Comparison of ENCODE assay signal across 8 cellular contexts in the genomic region with DNA sequence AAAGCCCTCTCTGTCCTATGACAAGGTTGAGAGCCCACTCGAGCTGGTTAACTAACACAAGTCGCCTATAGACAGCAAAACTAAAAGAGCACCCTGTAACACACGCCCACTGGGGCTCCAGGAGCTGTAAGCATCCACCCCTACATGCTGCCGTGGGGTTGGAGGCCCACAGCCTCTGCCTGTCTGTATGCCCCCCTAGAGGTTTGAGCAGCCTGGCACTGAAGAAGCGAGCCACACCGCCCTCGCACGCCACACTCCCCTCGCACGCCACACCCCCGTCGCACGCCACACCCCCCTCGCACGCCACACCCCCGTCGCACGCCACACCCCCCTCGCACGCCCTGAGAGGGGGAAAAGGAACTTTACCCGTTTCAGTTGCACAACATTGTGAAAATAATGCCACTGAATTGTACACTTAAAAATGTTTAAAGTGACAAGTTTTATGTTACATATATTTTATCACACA. TPM values are rescaled to one million over a fixed set of nuclear protein-coding genes. Genes with fewer than 3 reads are reported as not detected.
DNase-seq lines count a peak whose midpoint lies in the region; ATAC-seq lines count a peak whose summit lies in the region.

No MANE protein-coding gene starts in this region.

- DNase-seq in DMS53 treated with DMSO at 0.1 percent for 48 hours (lab: John Stamatoyannopoulos, UW; ENCODE audit: unreplicated experiment) (peak; percentile 41), epidermal melanocyte (ENCODE audit: insufficient read length, low spot score) (peak; percentile 48), naive B cell (peak; percentile 78)
- DNase-seq in NK-92 treated with Interleukin-12 subunit alpha and Interleukin-12 subunit beta, amount 100 ng/mL, for 24 hours (lab: John Stamatoyannopoulos, UW), result peak; percentile 71
- DNase-seq in activated CD8-positive, alpha-beta memory T cell treated with anti-CD3 and anti-CD28 coated beads, Interleukin-2, amount 50 U/mL, for 1 hour (ENCODE audit: extremely low read depth), result peak; percentile 45
- peak; percentile 57 for DNase-seq in stimulated activated CD8-positive, alpha-beta memory T cell treated with anti-CD3 and anti-CD28 coated beads, Interleukin-7, amount 100 ng/mL, for 24 hours (ENCODE audit: low read depth)

- H3K4me1 Mint-ChIP-seq in naive B cell, result peaks cover 10 to 13% (median 12%) of the 10 kb centered on the region in 3 donors

- ATAC-seq in HG02981 (IDR thresholded peaks at IDR 0.05; ENCODE audit: unreplicated experiment), result peak; percentile 79
- ATAC-seq in naive B cell (ENCODE audit: low read depth in 2 of 2), result peak; percentile 99
- ATAC-seq in GM19324 (IDR thresholded peaks at IDR 0.05; ENCODE audit: low FRiP score, unreplicated experiment), result no peak

- peak overlapping the region; percentile 61 to 90 (median 79) for H3K4me3 Mint-ChIP-seq in naive B cell

- H3K27ac Mint-ChIP-seq in naive B cell, result peak overlapping the region in 5 of 6 donors; percentile 45 to 93 (median 64)

- no peaks in the 10 kb centered on the region for H3K36me3 Mint-ChIP-seq in naive B cell

- H3K27me3 Mint-ChIP-seq in naive B cell, result no peaks in the 10 kb centered on the region

- no peaks in the 10 kb centered on the region for H3K9me3 Mint-ChIP-seq in naive B cell

RNA-seq across cellular contexts. Expression of a gene that starts 13.2 kb away (rescaled TPM):
- 10 to 100 TPM; 16.0 to 42.2 (median 27.7) TPM for polyA plus RNA-seq in naive B cell (ENCODE audit: low read depth in 6 of 6)

RNA-seq across cellular contexts. Expression of a gene that starts 29.7 kb away (rescaled TPM):
- polyA plus RNA-seq in naive B cell (ENCODE audit: low read depth in 6 of 6), result 1 to 10 TPM; 3.2 to 9.6 (median 7.2) TPM

RNA-seq across cellular contexts. Expression of a gene that starts 37.9 kb away (rescaled TPM):
- polyA plus RNA-seq in naive B cell (ENCODE audit: low read depth in 6 of 6), result 1 to 10 TPM in 5 of 6 donors, not detected in 1; 3.8 to 7.9 (median 4.3) TPM

RNA-seq across cellular contexts. Expression of a gene that starts 47.5 kb away (rescaled TPM):
- 10 to 100 TPM; 45.3 to 77.4 (median 67.3) TPM for polyA plus RNA-seq in naive B cell (ENCODE audit: low read depth in 6 of 6)
